In genomic region chr20:5734559-5735137, GRCh38 we compare ENCODE assay signal across 18 cellular contexts.
"Had no signal": no experiment of that assay in that cellular context is flagged by ENCODE, and none has a peak within 500 bp of the region (broad histone marks: within the 10 kb centered on the region; RNA-seq: fewer than 3 reads in every experiment).

No MANE protein-coding gene starts in this region.

- ATAC-seq: activated CD4-positive, alpha-beta T cell treated with anti-CD3 and anti-CD28 coated beads for 36 hours; foreskin keratinocyte; left lobe of liver; psoas muscle; sciatic nerve; stimulated activated naive B cell treated with anti-CD40 and anti-IgM and Interleukin-4, amounts not matched to agents 10 μg/mL and 1 μg/mL and 100 μg/mL, for 72 hours had no signal

- H3K9me3 Mint-ChIP-seq: activated CD4-positive, alpha-beta memory T cell treated with anti-CD3 and anti-CD28 coated beads, Interleukin-2, amount 10 ng/mL, durations not matched to agents 7 days and 5 days; memory B cell; nephron progenitor cell; stimulated activated naive B cell treated with anti-CD40 and anti-IgM and Interleukin-4, amounts not matched to agents 10 μg/mL and 1 μg/mL and 100 μg/mL, for 72 hours had no signal

- H3K9me3 ChIP-seq: psoas muscle, tibial nerve had no signal

- H3K36me3 Mint-ChIP-seq: memory B cell; stimulated activated naive B cell treated with anti-CD40 and anti-IgM and Interleukin-4, amounts not matched to agents 10 μg/mL and 1 μg/mL and 100 μg/mL, for 72 hours had no signal

- H3K36me3 ChIP-seq: tibial nerve had no signal

- H3K27ac Mint-ChIP-seq: activated CD4-positive, alpha-beta memory T cell treated with anti-CD3 and anti-CD28 coated beads, Interleukin-2, amount 10 ng/mL, durations not matched to agents 7 days and 5 days; activated CD4-positive, alpha-beta T cell treated with anti-CD3 and anti-CD28 coated beads for 36 hours; memory B cell; nephron progenitor cell; stimulated activated naive B cell treated with anti-CD40 and anti-IgM and Interleukin-4, amounts not matched to agents 10 μg/mL and 1 μg/mL and 100 μg/mL, for 72 hours had no signal

- H3K4me3 ChIP-seq: psoas muscle, tibial nerve had no signal

- H3K4me3 Mint-ChIP-seq: activated CD4-positive, alpha-beta memory T cell treated with anti-CD3 and anti-CD28 coated beads, Interleukin-2, amount 10 ng/mL, durations not matched to agents 7 days and 5 days; activated CD4-positive, alpha-beta T cell treated with anti-CD3 and anti-CD28 coated beads for 36 hours; memory B cell; nephron progenitor cell; stimulated activated naive B cell treated with anti-CD40 and anti-IgM and Interleukin-4, amounts not matched to agents 10 μg/mL and 1 μg/mL and 100 μg/mL, for 72 hours had no signal

- H3K4me1 ChIP-seq: foreskin keratinocyte, psoas muscle had no signal

- H3K27ac ChIP-seq: foreskin keratinocyte, psoas muscle, tibial nerve, VCaP had no signal

- DNase-seq: activated CD4-positive, alpha-beta memory T cell treated with anti-CD3 and anti-CD28 coated beads, Interleukin-2, amount 10 ng/mL, durations not matched to agents 7 days and 5 days; activated CD4-positive, alpha-beta T cell treated with anti-CD3 and anti-CD28 coated beads for 36 hours; activated gamma-delta T cell treated with Interleukin-2 at 50 U/mL for 16 hours; activated T-cell treated with anti-CD3 and anti-CD28 coated beads, Interleukin-2, amount 50 U/mL, for 48 hours; central memory CD4-positive, alpha-beta T cell; cortex of kidney; effector memory CD4-positive, alpha-beta T cell; foreskin keratinocyte; head of caudate nucleus; nephron progenitor cell; psoas muscle; stimulated activated CD4-positive, alpha-beta T cell treated with anti-CD3 and anti-CD28 coated beads, Interleukin-2, amount 100 ng/mL, for 24 hours; stimulated activated naive B cell treated with anti-CD40 and anti-IgM and Interleukin-4, amounts not matched to agents 10 μg/mL and 1 μg/mL and 100 μg/mL, for 72 hours had no signal

- H3K27me3 Mint-ChIP-seq: activated CD4-positive, alpha-beta memory T cell treated with anti-CD3 and anti-CD28 coated beads, Interleukin-2, amount 10 ng/mL, durations not matched to agents 7 days and 5 days; activated CD4-positive, alpha-beta T cell treated with anti-CD3 and anti-CD28 coated beads for 36 hours had no signal
